8 cellular contexts compared by ENCODE assay signal in the genomic region with DNA sequence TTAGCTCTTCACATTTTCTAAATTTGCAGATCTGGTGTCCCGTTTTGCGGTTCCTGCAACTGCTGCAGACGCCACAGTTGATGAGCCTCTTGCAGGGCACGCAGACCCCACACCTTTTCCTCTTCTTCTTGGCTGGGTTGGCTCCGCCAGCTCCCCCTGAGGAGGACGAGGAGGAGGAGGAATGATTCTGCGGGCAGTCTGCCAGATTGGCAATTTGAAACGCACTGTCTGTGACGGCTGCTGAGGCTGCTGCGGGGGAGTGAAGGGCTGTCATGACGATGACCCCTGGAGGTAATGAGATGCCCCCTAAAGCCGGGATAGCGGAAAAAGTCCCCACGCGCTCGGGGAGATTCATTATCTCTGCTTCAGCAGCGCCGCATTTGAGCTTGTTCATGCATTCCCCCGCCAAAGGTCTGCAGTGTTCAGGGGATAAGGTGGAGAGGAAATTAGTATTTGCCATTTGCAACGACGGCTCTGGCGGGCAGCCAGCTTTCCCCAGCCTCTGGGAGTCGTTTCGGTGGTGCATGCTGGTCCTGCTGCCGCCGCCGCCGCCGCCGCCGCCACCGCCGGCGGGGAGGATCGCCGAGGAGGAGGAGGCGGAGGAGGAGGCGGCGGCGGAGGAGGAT.
A peak's percentile ranks its signal among the peaks of the same experiment; 100 is the strongest.
DNase-seq lines count a peak whose midpoint lies in the region; ATAC-seq and TF ChIP-seq lines count a peak whose summit lies in the region.

No MANE protein-coding gene starts in this region.

- H3K36me3 Mint-ChIP-seq in stimulated activated effector memory CD8-positive, alpha-beta T cell treated with anti-CD3 and anti-CD28 coated beads, Interleukin-12 subunit alpha, Interleukin-12 subunit beta, amount 100 ng/mL, for 72 hours, result no peaks in the 10 kb centered on the region

- H3K4me1 ChIP-seq in effector memory CD4-positive, alpha-beta T cell (ENCODE audit: control insufficient read depth, insufficient read depth, low read length, poor library complexity, severe bottlenecking), result peaks cover 15% of the 10 kb centered on the region

- peaks cover 47% of the 10 kb centered on the region for H3K4me1 Mint-ChIP-seq in stimulated activated effector memory CD8-positive, alpha-beta T cell treated with anti-CD3 and anti-CD28 coated beads, Interleukin-12 subunit alpha, Interleukin-12 subunit beta, amount 100 ng/mL, for 72 hours

- no peaks in the 10 kb centered on the region for H3K27me3 ChIP-seq in effector memory CD4-positive, alpha-beta T cell (replicated peaks; ENCODE audit: control insufficient read depth, insufficient read depth, low read length, poor library complexity, severe bottlenecking)

- no peak overlapping the region for H3K27ac ChIP-seq in effector memory CD4-positive, alpha-beta T cell (ENCODE audit: insufficient read depth, low read length, poor library complexity, severe bottlenecking)

- no peaks in the 10 kb centered on the region for H3K9me3 ChIP-seq in effector memory CD4-positive, alpha-beta T cell (ENCODE audit: control insufficient read depth, low read length)

- no peak for TF ChIP-seq CTCF in AG10803 (conservative IDR thresholded peaks at IDR 0.05; ENCODE audit: low read length)

- H3K9me3 Mint-ChIP-seq in stimulated activated effector memory CD8-positive, alpha-beta T cell treated with anti-CD3 and anti-CD28 coated beads, Interleukin-12 subunit alpha, Interleukin-12 subunit beta, amount 100 ng/mL, for 72 hours, result no peaks in the 10 kb centered on the region

- peak overlapping the region; percentile 77 for H3K4me3 Mint-ChIP-seq in stimulated activated effector memory CD8-positive, alpha-beta T cell treated with anti-CD3 and anti-CD28 coated beads, Interleukin-12 subunit alpha, Interleukin-12 subunit beta, amount 100 ng/mL, for 72 hours

- ATAC-seq in GM19324 (IDR thresholded peaks at IDR 0.05; ENCODE audit: low FRiP score, unreplicated experiment), result peak; percentile 37
- ATAC-seq in HG03354 (IDR thresholded peaks at IDR 0.05; ENCODE audit: poor library complexity, severe bottlenecking, unreplicated experiment), result peak; percentile 33
- ATAC-seq in stimulated activated effector memory CD8-positive, alpha-beta T cell treated with anti-CD3 and anti-CD28 coated beads, Interleukin-12 subunit alpha, Interleukin-12 subunit beta, amount 100 ng/mL, for 72 hours, result peak; percentile 59

- H3K27ac Mint-ChIP-seq in stimulated activated effector memory CD8-positive, alpha-beta T cell treated with anti-CD3 and anti-CD28 coated beads, Interleukin-12 subunit alpha, Interleukin-12 subunit beta, amount 100 ng/mL, for 72 hours, result peak overlapping the region; percentile 54

- peak overlapping the region; percentile 56 for H3K4me3 ChIP-seq in AG10803 (ENCODE audit: low read length)
- peak overlapping the region; percentile 56 for H3K4me3 ChIP-seq in effector memory CD4-positive, alpha-beta T cell (ENCODE audit: insufficient read depth, low read depth, low read length, poor library complexity, severe bottlenecking)

- DNase-seq in AG10803 (ENCODE audit: low read depth), result peak; percentile 27
- peak; percentile 76 for DNase-seq in NCI-H510A treated with DMSO at 0.1 percent for 48 hours (lab: John Stamatoyannopoulos, UW)
- peak; percentile 37 to 48 for DNase-seq in activated CD4-positive, alpha-beta T cell treated with anti-CD3 and anti-CD28 coated beads, Interleukin-2, amount 50 U/mL, for 48 hours
- peak; percentile 28 to 47 (median 34) for DNase-seq in effector memory CD4-positive, alpha-beta T cell
- peak; percentile 71 for DNase-seq in medulla oblongata (ENCODE audit: extremely low spot score)
- DNase-seq in stimulated activated effector memory CD8-positive, alpha-beta T cell treated with anti-CD3 and anti-CD28 coated beads, Interleukin-12 subunit alpha, Interleukin-12 subunit beta, amount 100 ng/mL, for 72 hours (ENCODE audit: low spot score in 2 of 2), result no peak

- no peaks in the 10 kb centered on the region for H3K36me3 ChIP-seq in effector memory CD4-positive, alpha-beta T cell (ENCODE audit: control insufficient read depth, insufficient read depth, low read length)

Comparison
In these comparisons a context has a peak if more than half of its experiments do, and no peak if none do; other contexts are left out.
1. DNase-seq: peak in AG10803 (single experiment), NCI-H510A treated with DMSO at 0.1 percent for 48 hours (single experiment), activated CD4-positive, alpha-beta T cell treated with anti-CD3 and anti-CD28 coated beads, Interleukin-2, amount 50 U/mL, for 48 hours (2 of 2), effector memory CD4-positive, alpha-beta T cell (3 of 3) and medulla oblongata (single experiment); none in stimulated activated effector memory CD8-positive, alpha-beta T cell treated with anti-CD3 and anti-CD28 coated beads, Interleukin-12 subunit alpha, Interleukin-12 subunit beta, amount 100 ng/mL, for 72 hours (0 of 2).
2. Peak in every context shown above with its lines, with median percentiles within 50 percentile points of each other: ATAC-seq.